ENCODE assay signal across 1 cellular context in genomic region chr10:116849271-116850057, GRCh38.
A peak's percentile ranks its signal among the peaks of the same experiment; 100 is the strongest.
TF ChIP-seq lines count a peak whose summit lies in the region.

Gene ENO4, plus strand, starts transcription at chr10:116849499. Its CDS starts 68 bp downstream, at chr10:116849567.

TF ChIP-seq in HepG2, 621 proteins besides CTCF, POLR2A, EP300 and RAD21 (continued from another document and continues in another):
- no peak for TF ChIP-seq ZBTB43 (CRISPR knock-in tag; conservative IDR thresholded peaks at IDR 0.05)
- TF ChIP-seq SP2 (CRISPR knock-in tag; IDR thresholded peaks at IDR 0.05) = no peak
- no peak for TF ChIP-seq RBAK (CRISPR knock-in tag; IDR thresholded peaks at IDR 0.05)
- TF ChIP-seq, protein P1, sequence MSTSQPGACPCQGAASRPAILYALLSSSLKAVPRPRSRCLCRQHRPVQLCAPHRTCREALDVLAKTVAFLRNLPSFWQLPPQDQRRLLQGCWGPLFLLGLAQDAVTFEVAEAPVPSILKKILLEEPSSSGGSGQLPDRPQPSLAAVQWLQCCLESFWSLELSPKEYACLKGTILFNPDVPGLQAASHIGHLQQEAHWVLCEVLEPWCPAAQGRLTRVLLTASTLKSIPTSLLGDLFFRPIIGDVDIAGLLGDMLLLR (CRISPR knock-in tag; IDR thresholded peaks at IDR 0.05) = no peak
- TF ChIP-seq KLF12 (CRISPR knock-in tag; IDR thresholded peaks at IDR 0.05; ENCODE audit: borderline replicate concordance) = no peak
- TF ChIP-seq MXI1 (IDR thresholded peaks at IDR 0.05; ENCODE audit: borderline replicate concordance, low read depth, low read length) = peak; percentile 33; the same call in 1 of the 3 replicates
- TF ChIP-seq ZNF569 (CRISPR knock-in tag; IDR thresholded peaks at IDR 0.05; ENCODE audit: borderline replicate concordance) = no peak
- TF ChIP-seq ZNF709 (CRISPR knock-in tag; IDR thresholded peaks at IDR 0.05) = no peak
- no peak for TF ChIP-seq ZFP36L2 (CRISPR knock-in tag; IDR thresholded peaks at IDR 0.05)
- TF ChIP-seq ZGPAT (CRISPR knock-in tag; IDR thresholded peaks at IDR 0.05) = no peak
- no peak for TF ChIP-seq ZNF672 (CRISPR knock-in tag; IDR thresholded peaks at IDR 0.05)
- TF ChIP-seq LCORL (IDR thresholded peaks at IDR 0.05) = no peak
- no peak for TF ChIP-seq LCORL (CRISPR knock-in tag; IDR thresholded peaks at IDR 0.05)
- no peak for TF ChIP-seq ZNF558 (CRISPR knock-in tag; IDR thresholded peaks at IDR 0.05; ENCODE audit: borderline replicate concordance)
- TF ChIP-seq SOX6 (IDR thresholded peaks at IDR 0.05) = no peak
- no peak for TF ChIP-seq SOX6 (CRISPR knock-in tag; IDR thresholded peaks at IDR 0.05)
- TF ChIP-seq ZFY (CRISPR knock-in tag; IDR thresholded peaks at IDR 0.05) = peak; percentile 59
- no peak for TF ChIP-seq IKZF1 (IDR thresholded peaks at IDR 0.05)
- TF ChIP-seq ZMAT5 (CRISPR knock-in tag; IDR thresholded peaks at IDR 0.05; ENCODE audit: borderline replicate concordance, low read depth) = no peak
- TF ChIP-seq ZMAT3 (CRISPR knock-in tag; conservative IDR thresholded peaks at IDR 0.05) = 0 out of 2 replicates have a peak, but pooled peaks have one; percentile 47
- TF ChIP-seq, protein P2, sequence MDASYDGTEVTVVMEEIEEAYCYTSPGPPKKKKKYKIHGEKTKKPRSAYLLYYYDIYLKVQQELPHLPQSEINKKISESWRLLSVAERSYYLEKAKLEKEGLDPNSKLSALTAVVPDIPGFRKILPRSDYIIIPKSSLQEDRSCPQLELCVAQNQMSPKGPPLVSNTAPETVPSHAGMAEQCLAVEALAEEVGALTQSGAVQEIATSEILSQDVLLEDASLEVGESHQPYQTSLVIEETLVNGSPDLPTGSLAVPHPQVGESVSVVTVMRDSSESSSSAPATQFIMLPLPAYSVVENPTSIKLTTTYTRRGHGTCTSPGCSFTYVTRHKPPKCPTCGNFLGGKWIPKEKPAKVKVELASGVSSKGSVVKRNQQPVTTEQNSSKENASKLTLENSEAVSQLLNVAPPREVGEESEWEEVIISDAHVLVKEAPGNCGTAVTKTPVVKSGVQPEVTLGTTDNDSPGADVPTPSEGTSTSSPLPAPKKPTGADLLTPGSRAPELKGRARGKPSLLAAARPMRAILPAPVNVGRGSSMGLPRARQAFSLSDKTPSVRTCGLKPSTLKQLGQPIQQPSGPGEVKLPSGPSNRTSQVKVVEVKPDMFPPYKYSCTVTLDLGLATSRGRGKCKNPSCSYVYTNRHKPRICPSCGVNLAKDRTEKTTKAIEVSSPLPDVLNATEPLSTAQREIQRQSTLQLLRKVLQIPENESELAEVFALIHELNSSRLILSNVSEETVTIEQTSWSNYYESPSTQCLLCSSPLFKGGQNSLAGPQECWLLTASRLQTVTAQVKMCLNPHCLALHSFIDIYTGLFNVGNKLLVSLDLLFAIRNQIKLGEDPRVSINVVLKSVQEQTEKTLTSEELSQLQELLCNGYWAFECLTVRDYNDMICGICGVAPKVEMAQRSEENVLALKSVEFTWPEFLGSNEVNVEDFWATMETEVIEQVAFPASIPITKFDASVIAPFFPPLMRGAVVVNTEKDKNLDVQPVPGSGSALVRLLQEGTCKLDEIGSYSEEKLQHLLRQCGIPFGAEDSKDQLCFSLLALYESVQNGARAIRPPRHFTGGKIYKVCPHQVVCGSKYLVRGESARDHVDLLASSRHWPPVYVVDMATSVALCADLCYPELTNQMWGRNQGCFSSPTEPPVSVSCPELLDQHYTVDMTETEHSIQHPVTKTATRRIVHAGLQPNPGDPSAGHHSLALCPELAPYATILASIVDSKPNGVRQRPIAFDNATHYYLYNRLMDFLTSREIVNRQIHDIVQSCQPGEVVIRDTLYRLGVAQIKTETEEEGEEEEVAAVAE (CRISPR knock-in tag; IDR thresholded peaks at IDR 0.05; ENCODE audit: borderline replicate concordance) = no peak
- TF ChIP-seq ZNF225 (CRISPR knock-in tag; IDR thresholded peaks at IDR 0.05) = no peak
- TF ChIP-seq REST (IDR thresholded peaks at IDR 0.05; ENCODE audit: borderline replicate concordance in 1 of 2, low read depth in 1 of 2, low read length in 2 of 2) = no peak
- TF ChIP-seq SAP130 (CRISPR knock-in tag; IDR thresholded peaks at IDR 0.05; ENCODE audit: low read depth) = peak; percentile 14; the same call in 1 of the 2 replicates
- peak; percentile 14; the same call in 1 of the 2 replicates for TF ChIP-seq TFDP2 (CRISPR knock-in tag; IDR thresholded peaks at IDR 0.05)
- TF ChIP-seq SP1 (IDR thresholded peaks at IDR 0.05) = no peak
- TF ChIP-seq SP1 (CRISPR knock-in tag; IDR thresholded peaks at IDR 0.05) = no peak
- peak; percentile 89 for TF ChIP-seq MYPOP (CRISPR knock-in tag; IDR thresholded peaks at IDR 0.05)
- no peak for TF ChIP-seq NBN (conservative IDR thresholded peaks at IDR 0.05)
- TF ChIP-seq KDM3A (CRISPR knock-in tag; IDR thresholded peaks at IDR 0.05; ENCODE audit: low read depth) = no peak
- TF ChIP-seq HOXD1 (CRISPR knock-in tag; IDR thresholded peaks at IDR 0.05) = no peak
- TF ChIP-seq FOSL1 (CRISPR knock-in tag; IDR thresholded peaks at IDR 0.05; ENCODE audit: borderline replicate concordance) = no peak
- TF ChIP-seq, protein P3, sequence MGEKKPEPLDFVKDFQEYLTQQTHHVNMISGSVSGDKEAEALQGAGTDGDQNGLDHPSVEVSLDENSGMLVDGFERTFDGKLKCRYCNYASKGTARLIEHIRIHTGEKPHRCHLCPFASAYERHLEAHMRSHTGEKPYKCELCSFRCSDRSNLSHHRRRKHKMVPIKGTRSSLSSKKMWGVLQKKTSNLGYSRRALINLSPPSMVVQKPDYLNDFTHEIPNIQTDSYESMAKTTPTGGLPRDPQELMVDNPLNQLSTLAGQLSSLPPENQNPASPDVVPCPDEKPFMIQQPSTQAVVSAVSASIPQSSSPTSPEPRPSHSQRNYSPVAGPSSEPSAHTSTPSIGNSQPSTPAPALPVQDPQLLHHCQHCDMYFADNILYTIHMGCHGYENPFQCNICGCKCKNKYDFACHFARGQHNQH (CRISPR knock-in tag; IDR thresholded peaks at IDR 0.05) = 0 out of 2 replicates have a peak, but pooled peaks have one; percentile 28
- no peak for TF ChIP-seq KLF15 (CRISPR knock-in tag; IDR thresholded peaks at IDR 0.05; ENCODE audit: borderline replicate concordance)
- TF ChIP-seq, protein P4, sequence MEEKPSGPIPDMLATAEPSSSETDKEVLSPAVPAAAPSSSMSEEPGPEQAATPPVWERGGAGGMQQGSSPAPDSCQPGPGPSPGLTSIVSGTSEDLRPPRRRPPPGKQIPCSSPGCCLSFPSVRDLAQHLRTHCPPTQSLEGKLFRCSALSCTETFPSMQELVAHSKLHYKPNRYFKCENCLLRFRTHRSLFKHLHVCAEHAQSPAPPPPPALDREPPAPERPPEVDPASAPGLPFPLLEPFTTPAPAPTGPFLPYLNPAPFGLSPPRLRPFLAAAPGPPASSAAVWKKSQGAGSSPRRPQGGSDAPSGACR (CRISPR knock-in tag; IDR thresholded peaks at IDR 0.05) = no peak
- no peak for TF ChIP-seq MIER2 (CRISPR knock-in tag; IDR thresholded peaks at IDR 0.05)
- no peak for TF ChIP-seq ZSCAN25 (CRISPR knock-in tag; IDR thresholded peaks at IDR 0.05)
- TF ChIP-seq ZMYM4 (CRISPR knock-in tag; IDR thresholded peaks at IDR 0.05) = 0 out of 2 replicates have a peak, but pooled peaks have one; percentile 32
- TF ChIP-seq MTF2 (CRISPR knock-in tag; IDR thresholded peaks at IDR 0.05; ENCODE audit: borderline replicate concordance) = peak; percentile 57; the same call in 1 of the 2 replicates
- TF ChIP-seq STAT5B (CRISPR knock-in tag; IDR thresholded peaks at IDR 0.05) = no peak
- no peak for TF ChIP-seq ETV5 (CRISPR knock-in tag; IDR thresholded peaks at IDR 0.05; ENCODE audit: borderline replicate concordance)
- TF ChIP-seq SNAPC4 (CRISPR knock-in tag; IDR thresholded peaks at IDR 0.05) = no peak
